Comparison of ENCODE assay signal across 16 cellular contexts in the genomic region with DNA sequence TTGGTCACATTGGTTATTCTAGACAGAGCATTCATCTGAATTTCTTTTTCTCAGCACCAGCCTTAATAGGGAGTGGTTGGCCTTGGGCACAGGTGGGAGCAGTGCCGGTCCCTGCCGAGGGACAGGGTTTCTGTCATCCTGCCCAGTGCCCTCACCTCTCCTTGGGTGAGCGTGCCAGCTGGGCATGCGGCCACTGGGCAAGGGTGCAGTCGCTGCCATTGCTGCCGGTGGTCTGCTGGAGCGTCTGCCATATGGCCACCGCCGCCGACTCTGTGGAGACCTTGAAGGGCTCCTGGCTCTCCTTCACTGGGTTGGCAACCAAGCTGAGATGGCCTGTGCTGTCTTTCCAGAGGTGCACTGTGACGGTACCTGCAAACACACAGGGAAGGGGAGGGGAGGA. TPM values are rescaled to one million over a fixed set of nuclear protein-coding genes. Genes with fewer than 3 reads are reported as not detected.
"Had no signal": no experiment of that assay in that cellular context is flagged by ENCODE, and none has a peak within 500 bp of the region (broad histone marks: within the 10 kb centered on the region; RNA-seq: fewer than 3 reads in every experiment).

No MANE protein-coding gene starts in this region.

- H3K27ac ChIP-seq: brain microvascular endothelial cell, parathyroid adenoma, tibial nerve, vagina had no signal

- H3K9me3 ChIP-seq: esophagus squamous epithelium, spleen, tibial nerve, vagina had no signal

- ATAC-seq: activated CD8-positive, alpha-beta memory T cell treated with anti-CD3 and anti-CD28 coated beads, Interleukin-2, amount 10 ng/mL, durations not matched to agents 7 days and 5 days; stimulated activated memory B cell treated with anti-CD40 and anti-IgM and Interleukin-4, amounts not matched to agents 10 μg/mL and 1 μg/mL and 100 μg/mL, for 72 hours had no signal

- H3K4me1 ChIP-seq: tibial nerve, vagina had no signal

- H3K36me3 ChIP-seq: brain microvascular endothelial cell, esophagus squamous epithelium, tibial nerve, vagina had no signal

- H3K27me3 ChIP-seq: dorsolateral prefrontal cortex, tibial nerve, vagina had no signal

- H3K4me3 ChIP-seq: dorsolateral prefrontal cortex, esophagus squamous epithelium, spleen, tibial nerve, vagina had no signal

- DNase-seq: activated CD4-positive, alpha-beta T cell treated with anti-CD3 and anti-CD28 coated beads for 1 hour; activated CD4-positive, alpha-beta T cell treated with anti-CD3 and anti-CD28 coated beads, Interleukin-2, amount 50 U/mL, for 48 hours; activated CD8-positive, alpha-beta memory T cell treated with anti-CD3 and anti-CD28 coated beads, Interleukin-2, amount 10 ng/mL, durations not matched to agents 7 days and 5 days; activated effector memory CD4-positive, alpha-beta T cell treated with anti-CD3 and anti-CD28 coated beads, Interleukin-2, amount 50 U/mL, for 16 hours; activated T-cell treated with anti-CD3 and anti-CD28 coated beads, Interleukin-2, amount 50 U/mL, for 24 hours; brain microvascular endothelial cell; esophagus squamous epithelium; foreskin fibroblast; spleen; stimulated activated CD4-positive, alpha-beta T cell treated with anti-CD3 and anti-CD28 coated beads, Interleukin-1b, Interleukin-23, amount 100 ng/mL, for 48 hours had no signal

RNA-seq across cellular contexts. Expression of gene IP6K3, which starts 18.8 kb away (rescaled TPM):
- total RNA-seq: activated CD8-positive, alpha-beta memory T cell treated with anti-CD3 and anti-CD28 coated beads, Interleukin-2, amount 10 ng/mL, durations not matched to agents 7 days and 5 days; T-helper 2 cell treated with Interferon-gamma antibody and Interleukin-4, amounts not matched to agents 100 ng/mL and 5 ng/mL, for 36 hours had no signal
